In the genomic region with DNA sequence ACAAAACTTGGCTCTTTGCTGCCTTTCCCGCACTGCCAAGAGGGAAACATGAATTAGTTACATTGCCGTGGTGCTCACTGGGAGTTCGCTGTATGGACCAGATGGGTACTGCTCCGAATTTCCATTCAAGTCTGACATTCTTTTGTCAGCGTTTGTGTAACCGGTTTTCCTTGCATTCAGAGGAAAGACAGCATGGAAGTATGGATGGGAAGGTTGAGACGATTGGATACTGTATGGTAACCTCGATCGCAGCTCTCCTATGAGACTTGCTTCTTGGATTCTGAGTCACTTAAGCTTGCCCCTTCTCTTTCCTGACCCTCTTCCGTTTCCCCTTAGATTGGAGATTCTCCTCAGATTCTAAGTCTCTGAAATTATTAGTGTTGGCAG, we compare ENCODE assay signal across 8 cellular contexts. TPM values are rescaled to one million over a fixed set of nuclear protein-coding genes. Genes with fewer than 3 reads are reported as not detected.
A peak's percentile ranks its signal among the peaks of the same experiment; 100 is the strongest.
DNase-seq lines count a peak whose midpoint lies in the region; ATAC-seq, FAIRE-seq and TF ChIP-seq lines count a peak whose summit lies in the region.

No MANE protein-coding gene starts in this region.

- H3K27ac Mint-ChIP-seq in activated CD8-positive, alpha-beta memory T cell treated with anti-CD3 and anti-CD28 coated beads, Interleukin-2, amount 10 ng/mL, durations not matched to agents 7 days and 5 days, result peak overlapping the region; percentile 99
- peak overlapping the region; percentile 96 to 98 (median 97) for H3K27ac Mint-ChIP-seq in nephron

- no peaks in the 10 kb centered on the region for H3K4me1 ChIP-seq in SJCRH30

- H3K9me3 Mint-ChIP-seq in activated CD8-positive, alpha-beta memory T cell treated with anti-CD3 and anti-CD28 coated beads, Interleukin-2, amount 10 ng/mL, durations not matched to agents 7 days and 5 days (ENCODE audit: low read depth), result peaks cover 3% of the 10 kb centered on the region
- peaks cover 1% of the 10 kb centered on the region for H3K9me3 Mint-ChIP-seq in nephron

- H3K27me3 Mint-ChIP-seq in activated CD8-positive, alpha-beta memory T cell treated with anti-CD3 and anti-CD28 coated beads, Interleukin-2, amount 10 ng/mL, durations not matched to agents 7 days and 5 days, result peaks cover 5% of the 10 kb centered on the region
- peaks cover 16% of the 10 kb centered on the region for H3K27me3 Mint-ChIP-seq in nephron (ENCODE audit: low read depth)

- H3K4me1 Mint-ChIP-seq in activated CD8-positive, alpha-beta memory T cell treated with anti-CD3 and anti-CD28 coated beads, Interleukin-2, amount 10 ng/mL, durations not matched to agents 7 days and 5 days, result peaks cover 28% of the 10 kb centered on the region
- peaks cover 15% of the 10 kb centered on the region for H3K4me1 Mint-ChIP-seq in nephron

- H3K9me3 ChIP-seq in SJCRH30 (replicated peaks), result no peaks in the 10 kb centered on the region

- no peaks in the 10 kb centered on the region for H3K36me3 ChIP-seq in SJCRH30

- peak overlapping the region; percentile 96 for H3K4me3 Mint-ChIP-seq in activated CD8-positive, alpha-beta memory T cell treated with anti-CD3 and anti-CD28 coated beads, Interleukin-2, amount 10 ng/mL, durations not matched to agents 7 days and 5 days
- H3K4me3 Mint-ChIP-seq in nephron, result peak overlapping the region; percentile 92 to 99 (median 95)

- no peaks in the 10 kb centered on the region for H3K27me3 ChIP-seq in SJCRH30

- TF ChIP-seq POLR2A in GM12891 (IDR thresholded peaks at IDR 0.05; ENCODE audit: low read depth, low read length), result no peak

- peak overlapping the region; percentile 84 for H3K27ac ChIP-seq in SJCRH30
- H3K27ac ChIP-seq in epithelial cell of prostate, result peak overlapping the region; percentile 98

- CTCF ChIA-PET in activated CD8-positive, alpha-beta memory T cell treated with anti-CD3 and anti-CD28 coated beads, Interleukin-2, amount 10 ng/mL, durations not matched to agents 7 days and 5 days (lab: Charles Lee), result no interaction called here

- peak overlapping the region; percentile 95 for H3K4me3 ChIP-seq in SJCRH30

- no peak for DNase-seq in activated CD8-positive, alpha-beta memory T cell treated with anti-CD3 and anti-CD28 coated beads, Interleukin-2, amount 10 ng/mL, durations not matched to agents 7 days and 5 days
- DNase-seq in activated CD8-positive, alpha-beta memory T cell treated with anti-CD3 and anti-CD28 coated beads for 24 hours, result no peak
- peak; percentile 11 to 49 for DNase-seq in SJCRH30
- DNase-seq in epithelial cell of prostate (ENCODE audit: low read depth, low spot score), result no peak
- no peak for DNase-seq in GM12891 (ENCODE audit: insufficient read length, low spot score)
- no peak for DNase-seq in GM19240 (ENCODE audit: insufficient read length, low spot score)

- FAIRE-seq in GM12891 (lab: Jason Lieb, UNC), result no peak

- no peak for TF ChIP-seq CTCF in nephron (IDR thresholded peaks at IDR 0.05; ENCODE audit: unreplicated experiment in 3 of 3)

- peak; percentile 27 for ATAC-seq in activated CD8-positive, alpha-beta memory T cell treated with anti-CD3 and anti-CD28 coated beads, Interleukin-2, amount 10 ng/mL, durations not matched to agents 7 days and 5 days
- ATAC-seq in HG03025 (IDR thresholded peaks at IDR 0.05; ENCODE audit: low FRiP score, unreplicated experiment), result peak; percentile 16

- peaks cover 39% of the 10 kb centered on the region for H3K36me3 Mint-ChIP-seq in activated CD8-positive, alpha-beta memory T cell treated with anti-CD3 and anti-CD28 coated beads, Interleukin-2, amount 10 ng/mL, durations not matched to agents 7 days and 5 days
- H3K36me3 Mint-ChIP-seq in nephron (ENCODE audit: low read depth), result peaks cover 24% of the 10 kb centered on the region

TF ChIP-seq in GM12891, 5 proteins besides CTCF, POLR2A, EP300 and RAD21:
- TF ChIP-seq PAX5 (IDR thresholded peaks at IDR 0.05; ENCODE audit: insufficient read depth, low read length, severe bottlenecking) (no peak), POU2F2 (IDR thresholded peaks at IDR 0.05; ENCODE audit: low read depth, low read length) (no peak), TAF1 (IDR thresholded peaks at IDR 0.05; ENCODE audit: low read depth, low read length) (no peak), POLR2AphosphoS5 (IDR thresholded peaks at IDR 0.05; ENCODE audit: low read depth, low read length) (no peak), SPI1 (IDR thresholded peaks at IDR 0.05; ENCODE audit: low read depth, low read length) (no peak)

RNA-seq across cellular contexts. Expression of gene UBLCP1, which starts 0.6 kb away (rescaled TPM):
- 10 to 100 TPM; 21.4 to 31.0 TPM for total RNA-seq in activated CD8-positive, alpha-beta memory T cell treated with anti-CD3 and anti-CD28 coated beads, Interleukin-2, amount 10 ng/mL, durations not matched to agents 7 days and 5 days
- total RNA-seq in SJCRH30 (2014; rRNA removed; shearing (Covaris generic)), result 26.4 and 28.7 TPM in 2 replicates
- polyA plus RNA-seq in GM12891 (2012; ENCODE audit: low read depth, missing spikeins), result 16.9 TPM

RNA-seq across cellular contexts. Expression of gene RNF145, which starts 53.1 kb away (rescaled TPM):
- 100 to 1,000 TPM in 1 of 2 experiments, 10 to 100 TPM in 1; 93.9 to 111 TPM for total RNA-seq in activated CD8-positive, alpha-beta memory T cell treated with anti-CD3 and anti-CD28 coated beads, Interleukin-2, amount 10 ng/mL, durations not matched to agents 7 days and 5 days
- 59.0 and 60.9 TPM in 2 replicates for total RNA-seq in SJCRH30 (2014; rRNA removed; shearing (Covaris generic))
- polyA plus RNA-seq in GM12891 (2012; ENCODE audit: low read depth, missing spikeins), result 19.1 TPM

Comparison
In these comparisons a context has a peak if more than half of its experiments do, and no peak if none do; other contexts are left out.
1. DNase-seq: peak in SJCRH30 (2 of 2); none in activated CD8-positive, alpha-beta memory T cell treated with anti-CD3 and anti-CD28 coated beads, Interleukin-2, amount 10 ng/mL, durations not matched to agents 7 days and 5 days (single experiment), activated CD8-positive, alpha-beta memory T cell treated with anti-CD3 and anti-CD28 coated beads for 24 hours (single experiment), epithelial cell of prostate (single experiment), GM12891 (single experiment) and GM19240 (single experiment).